Comparison of ENCODE assay signal across 12 cellular contexts in the genomic region with DNA sequence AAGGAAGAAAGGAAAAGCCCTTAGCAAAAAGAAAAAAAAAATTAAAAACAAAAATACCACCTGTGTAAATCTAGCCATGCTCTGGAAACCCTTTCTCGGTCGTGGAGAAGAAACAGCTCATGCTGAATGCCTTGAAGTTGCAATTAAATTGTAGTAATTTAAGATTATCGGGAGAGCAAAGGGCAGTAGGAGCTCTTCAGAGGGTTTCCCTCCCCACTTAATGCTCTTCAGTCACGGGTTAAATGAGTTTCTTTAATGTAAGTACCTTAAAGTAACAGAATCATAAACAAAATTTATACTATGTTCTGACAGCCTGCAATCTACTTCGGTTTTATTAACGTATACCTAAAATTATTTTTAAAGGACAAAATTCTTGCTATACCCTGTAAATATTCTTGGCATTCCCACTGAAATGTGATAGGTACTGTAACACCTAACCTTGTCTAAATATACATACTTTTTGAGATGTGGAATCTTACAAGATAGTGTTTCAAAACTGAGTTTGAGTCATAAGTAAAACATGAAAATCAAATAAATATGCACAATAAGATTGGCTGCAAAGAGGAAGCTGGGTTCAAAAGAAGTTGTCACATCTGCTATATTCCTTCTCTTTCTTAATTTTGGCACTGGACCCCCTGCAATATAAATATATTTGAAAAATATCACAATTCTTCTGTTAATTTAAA. TPM values are rescaled to one million over a fixed set of nuclear protein-coding genes. Genes with fewer than 3 reads are reported as not detected.
DNase-seq lines count a peak whose midpoint lies in the region; ATAC-seq and TF ChIP-seq lines count a peak whose summit lies in the region.
"Had no signal": no experiment of that assay in that cellular context is flagged by ENCODE, and none has a peak within 500 bp of the region (broad histone marks: within the 10 kb centered on the region; RNA-seq: fewer than 3 reads in every experiment).

No MANE protein-coding gene starts in this region.

- H4K20me1 ChIP-seq in PC-3 (ENCODE audit: low read length): no peaks in the 10 kb centered on the region
- H4K20me1 ChIP-seq in smooth muscle cell (ENCODE audit: low read depth): no peaks in the 10 kb centered on the region

- TF ChIP-seq CTCF in PC-3 (conservative IDR thresholded peaks at IDR 0.05; ENCODE audit: low read depth, low read length) (no peak), esophagus squamous epithelium (IDR thresholded peaks at IDR 0.05) (no peak), smooth muscle cell (IDR thresholded peaks at IDR 0.05; ENCODE audit: borderline replicate concordance, insufficient read depth, poor library complexity, severe bottlenecking) (no peak)

- H3K27me3 ChIP-seq in PC-3 (ENCODE audit: low read length): no peaks in the 10 kb centered on the region
- no peaks in the 10 kb centered on the region for H3K27me3 ChIP-seq in esophagus squamous epithelium
- H3K27me3 ChIP-seq in smooth muscle cell (ENCODE audit: low read depth): no peaks in the 10 kb centered on the region
- H3K27me3 ChIP-seq: thyroid gland had no signal

- H3K4me1 ChIP-seq in PC-3 (ENCODE audit: insufficient read depth, low read length) (peaks cover 38% of the 10 kb centered on the region), esophagus squamous epithelium (peaks cover 3 to 68% (median 11%) of the 10 kb centered on the region in 3 donors), smooth muscle cell (ENCODE audit: low read depth) (peaks cover 29% of the 10 kb centered on the region)

- no peak for TF ChIP-seq POLR2A in esophagus squamous epithelium (IDR thresholded peaks at IDR 0.05)

- H3K27ac ChIP-seq in PC-3 (ENCODE audit: low read length) (no peak overlapping the region), esophagus squamous epithelium (peak overlapping the region; percentile 10 to 100 (median 66)), smooth muscle cell (ENCODE audit: low read depth) (peak overlapping the region; percentile 87)
- H3K27ac ChIP-seq: thyroid gland had no signal

- H3K4me2 ChIP-seq in PC-3 (ENCODE audit: low read length): peak overlapping the region; percentile 85
- peak overlapping the region; percentile 99 for H3K4me2 ChIP-seq in smooth muscle cell

- H3K9ac ChIP-seq in PC-3 (ENCODE audit: low read length): no peak overlapping the region
- no peak overlapping the region for H3K9ac ChIP-seq in smooth muscle cell (ENCODE audit: low read depth)

- no TSS peak for BruUV-seq in PC-3 (replicated peaks; lab: Mats Ljungman, UMichigan)

- H3K9me3 ChIP-seq in PC-3 (ENCODE audit: low read length): no peaks in the 10 kb centered on the region
- no peaks in the 10 kb centered on the region for H3K9me3 ChIP-seq in esophagus squamous epithelium
- no peaks in the 10 kb centered on the region for H3K9me3 ChIP-seq in smooth muscle cell (replicated peaks; ENCODE audit: low read depth)
- H3K9me3 ChIP-seq: thyroid gland had no signal

- H3K9me2 ChIP-seq in PC-3 (replicated peaks; ENCODE audit: low read length): no peaks in the 10 kb centered on the region

- POLR2A ChIA-PET in PC-3 (lab: Charles Lee; ENCODE audit: unreplicated experiment): interaction anchor here (0.6 kb wide), 2 partner anchors 155 to 228 kb away, joined by 3 to 4 read pairs; no protein-coding TSS in a partner anchor

- H3K4me3 ChIP-seq in PC-3 (ENCODE audit: low read length): peak overlapping the region; percentile 7; the same call in 1 of the 2 replicates
- H3K4me3 ChIP-seq in esophagus squamous epithelium: peak overlapping the region in 2 of 4 donors; percentile 8 to 16
- H3K4me3 ChIP-seq in smooth muscle cell: peak overlapping the region; percentile 93
- H3K4me3 ChIP-seq: thyroid gland had no signal

- H2AFZ ChIP-seq in PC-3 (ENCODE audit: low read length): no peak overlapping the region
- H2AFZ ChIP-seq in smooth muscle cell (ENCODE audit: low read depth): no peak overlapping the region

- H3F3A ChIP-seq in PC-3 (ENCODE audit: low read length, unreplicated experiment) (no peaks in the 10 kb centered on the region), smooth muscle cell (ENCODE audit: low read depth) (no peaks in the 10 kb centered on the region)

- H3K36me3 ChIP-seq in PC-3 (ENCODE audit: low read depth, low read length) (no peaks in the 10 kb centered on the region), esophagus squamous epithelium (no peaks in the 10 kb centered on the region), smooth muscle cell (ENCODE audit: low read depth) (no peaks in the 10 kb centered on the region)
- H3K36me3 ChIP-seq: thyroid gland had no signal

- DNase-seq in NCI-H510A treated with DMSO at 0.1 percent for 48 hours (lab: John Stamatoyannopoulos, UW) (peak; percentile 2), NCI-H510A (lab: John Stamatoyannopoulos, UW) (no peak), PC-3 (peak; percentile 75), esophagus squamous epithelium (lab: John Stamatoyannopoulos, UW) (no peak), smooth muscle cell (lab: John Stamatoyannopoulos, UW; ENCODE audit: unreplicated experiment) (no peak), NCI-H1048 (lab: John Stamatoyannopoulos, UW) (no peak)
- no peak for DNase-seq in activated effector memory CD4-positive, alpha-beta T cell treated with Interleukin-2 at 50 U/mL for 16 hours
- DNase-seq: ACHN; activated CD8-positive, alpha-beta memory T cell treated with anti-CD3 and anti-CD28 coated beads, Interleukin-2, amount 50 U/mL, for 4 hours; NCI-H446 treated with DMSO at 0.1 percent for 48 hours; thyroid gland had no signal

- intact Hi-C loops in PC-3 (cut with micrococcal nuclease): loop anchor here (1.0 kb wide), 1 partner anchor 33 kb away; no protein-coding TSS in a partner anchor
- intact Hi-C loops in esophagus squamous epithelium (cut with DNase I): no loop called here

- 24 to 31% methylated on average over 6 of the region's 6 CpGs for WGBS in esophagus squamous epithelium, 2 donors
- WGBS in smooth muscle cell (ENCODE audit: low lambda C conversion rate): 80% methylated on average over 6 of the region's 6 CpGs

- CTCF ChIA-PET in PC-3 (lab: Charles Lee): no interaction called here

- H3K79me2 ChIP-seq in PC-3 (ENCODE audit: low read length): peaks cover 45% of the 10 kb centered on the region
- H3K79me2 ChIP-seq in smooth muscle cell (ENCODE audit: low read depth): peaks cover 99% of the 10 kb centered on the region

- ATAC-seq in PC-3 (peak; percentile 21), HG03342 (IDR thresholded peaks at IDR 0.05; ENCODE audit: unreplicated experiment) (no peak)

RNA-seq across cellular contexts. Expression of gene FOXP1, which starts 5.3 kb away (rescaled TPM):
- 35.3 and 36.0 TPM in 2 replicates for total RNA-seq in PC-3 (2014; rRNA removed)
- total RNA-seq in esophagus squamous epithelium: 100 to 1,000 TPM in 1 of 4 donors, 10 to 100 TPM in 3; 49.1 to 124 (median 61.1) TPM
- total RNA-seq in smooth muscle cell: 68.0 and 68.3 TPM in 2 replicates
- polyA plus RNA-seq in smooth muscle cell: 40.9 and 49.5 TPM in 2 replicates

Comparison
In these comparisons a context has a peak if more than half of its experiments do, and no peak if none do; other contexts are left out.
1. DNase-seq: peak in NCI-H510A treated with DMSO at 0.1 percent for 48 hours (single experiment) and PC-3 (single experiment); none in NCI-H510A (single experiment), esophagus squamous epithelium (single experiment), smooth muscle cell (single experiment), NCI-H1048 (single experiment) and activated effector memory CD4-positive, alpha-beta T cell treated with Interleukin-2 at 50 U/mL for 16 hours (single experiment).